In the genomic region with DNA sequence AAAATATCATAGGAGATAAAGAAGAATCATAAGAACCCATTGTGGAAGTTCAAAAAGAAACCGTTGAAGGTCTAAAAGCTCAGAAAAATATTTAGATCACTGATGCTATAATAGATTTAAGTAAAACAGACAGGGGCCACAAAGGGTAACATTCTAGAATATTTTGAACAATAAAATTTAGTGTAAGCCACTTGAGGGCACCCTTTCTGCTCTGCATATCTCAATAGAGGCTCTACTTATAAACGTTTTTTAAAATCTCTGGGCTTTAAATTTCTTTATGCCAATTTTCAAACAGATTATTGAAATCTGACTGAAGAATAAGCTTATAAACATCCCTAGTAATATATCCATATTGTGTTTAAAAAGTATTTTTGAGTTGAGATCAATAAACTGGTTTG, we compare ENCODE assay signal across 2 cellular contexts.
TF ChIP-seq lines count a peak whose summit lies in the region.

No MANE protein-coding gene starts in this region.

TF ChIP-seq in liver, 16 proteins besides CTCF, POLR2A, EP300 and RAD21:
- TF ChIP-seq SP1 (IDR thresholded peaks at IDR 0.05) = no peak
- no peak for TF ChIP-seq NR2F2 (IDR thresholded peaks at IDR 0.05)
- TF ChIP-seq, protein P1, sequence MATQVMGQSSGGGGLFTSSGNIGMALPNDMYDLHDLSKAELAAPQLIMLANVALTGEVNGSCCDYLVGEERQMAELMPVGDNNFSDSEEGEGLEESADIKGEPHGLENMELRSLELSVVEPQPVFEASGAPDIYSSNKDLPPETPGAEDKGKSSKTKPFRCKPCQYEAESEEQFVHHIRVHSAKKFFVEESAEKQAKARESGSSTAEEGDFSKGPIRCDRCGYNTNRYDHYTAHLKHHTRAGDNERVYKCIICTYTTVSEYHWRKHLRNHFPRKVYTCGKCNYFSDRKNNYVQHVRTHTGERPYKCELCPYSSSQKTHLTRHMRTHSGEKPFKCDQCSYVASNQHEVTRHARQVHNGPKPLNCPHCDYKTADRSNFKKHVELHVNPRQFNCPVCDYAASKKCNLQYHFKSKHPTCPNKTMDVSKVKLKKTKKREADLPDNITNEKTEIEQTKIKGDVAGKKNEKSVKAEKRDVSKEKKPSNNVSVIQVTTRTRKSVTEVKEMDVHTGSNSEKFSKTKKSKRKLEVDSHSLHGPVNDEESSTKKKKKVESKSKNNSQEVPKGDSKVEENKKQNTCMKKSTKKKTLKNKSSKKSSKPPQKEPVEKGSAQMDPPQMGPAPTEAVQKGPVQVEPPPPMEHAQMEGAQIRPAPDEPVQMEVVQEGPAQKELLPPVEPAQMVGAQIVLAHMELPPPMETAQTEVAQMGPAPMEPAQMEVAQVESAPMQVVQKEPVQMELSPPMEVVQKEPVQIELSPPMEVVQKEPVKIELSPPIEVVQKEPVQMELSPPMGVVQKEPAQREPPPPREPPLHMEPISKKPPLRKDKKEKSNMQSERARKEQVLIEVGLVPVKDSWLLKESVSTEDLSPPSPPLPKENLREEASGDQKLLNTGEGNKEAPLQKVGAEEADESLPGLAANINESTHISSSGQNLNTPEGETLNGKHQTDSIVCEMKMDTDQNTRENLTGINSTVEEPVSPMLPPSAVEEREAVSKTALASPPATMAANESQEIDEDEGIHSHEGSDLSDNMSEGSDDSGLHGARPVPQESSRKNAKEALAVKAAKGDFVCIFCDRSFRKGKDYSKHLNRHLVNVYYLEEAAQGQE (IDR thresholded peaks at IDR 0.05) = no peak
- no peak for TF ChIP-seq GABPA (IDR thresholded peaks at IDR 0.05 in 1 of 2, conservative IDR thresholded peaks at IDR 0.05 in 1 of 2)
- no peak for TF ChIP-seq JUND (IDR thresholded peaks at IDR 0.05)
- TF ChIP-seq, protein P2, sequence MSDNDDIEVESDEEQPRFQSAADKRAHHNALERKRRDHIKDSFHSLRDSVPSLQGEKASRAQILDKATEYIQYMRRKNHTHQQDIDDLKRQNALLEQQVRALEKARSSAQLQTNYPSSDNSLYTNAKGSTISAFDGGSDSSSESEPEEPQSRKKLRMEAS (IDR thresholded peaks at IDR 0.05) = no peak
- TF ChIP-seq FOXA2 (IDR thresholded peaks at IDR 0.05) = no peak
- TF ChIP-seq RXRA (IDR thresholded peaks at IDR 0.05) = no peak
- TF ChIP-seq TAF1 (conservative IDR thresholded peaks at IDR 0.05) = no peak
- TF ChIP-seq, protein P3, sequence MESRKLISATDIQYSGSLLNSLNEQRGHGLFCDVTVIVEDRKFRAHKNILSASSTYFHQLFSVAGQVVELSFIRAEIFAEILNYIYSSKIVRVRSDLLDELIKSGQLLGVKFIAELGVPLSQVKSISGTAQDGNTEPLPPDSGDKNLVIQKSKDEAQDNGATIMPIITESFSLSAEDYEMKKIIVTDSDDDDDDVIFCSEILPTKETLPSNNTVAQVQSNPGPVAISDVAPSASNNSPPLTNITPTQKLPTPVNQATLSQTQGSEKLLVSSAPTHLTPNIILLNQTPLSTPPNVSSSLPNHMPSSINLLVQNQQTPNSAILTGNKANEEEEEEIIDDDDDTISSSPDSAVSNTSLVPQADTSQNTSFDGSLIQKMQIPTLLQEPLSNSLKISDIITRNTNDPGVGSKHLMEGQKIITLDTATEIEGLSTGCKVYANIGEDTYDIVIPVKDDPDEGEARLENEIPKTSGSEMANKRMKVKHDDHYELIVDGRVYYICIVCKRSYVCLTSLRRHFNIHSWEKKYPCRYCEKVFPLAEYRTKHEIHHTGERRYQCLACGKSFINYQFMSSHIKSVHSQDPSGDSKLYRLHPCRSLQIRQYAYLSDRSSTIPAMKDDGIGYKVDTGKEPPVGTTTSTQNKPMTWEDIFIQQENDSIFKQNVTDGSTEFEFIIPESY (IDR thresholded peaks at IDR 0.05) = no peak
- no peak for TF ChIP-seq HNF4G (IDR thresholded peaks at IDR 0.05)
- TF ChIP-seq FOXA1 (IDR thresholded peaks at IDR 0.05) = no peak
- no peak for TF ChIP-seq HNF4A (conservative IDR thresholded peaks at IDR 0.05)
- TF ChIP-seq, protein P4, sequence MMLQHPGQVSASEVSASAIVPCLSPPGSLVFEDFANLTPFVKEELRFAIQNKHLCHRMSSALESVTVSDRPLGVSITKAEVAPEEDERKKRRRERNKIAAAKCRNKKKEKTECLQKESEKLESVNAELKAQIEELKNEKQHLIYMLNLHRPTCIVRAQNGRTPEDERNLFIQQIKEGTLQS (IDR thresholded peaks at IDR 0.05) = no peak
- TF ChIP-seq EGR1 (IDR thresholded peaks at IDR 0.05; ENCODE audit: low read depth in 2 of 2) = no peak
- no peak for TF ChIP-seq YY1 (IDR thresholded peaks at IDR 0.05)

TF ChIP-seq in HepG2, 621 proteins besides CTCF, POLR2A, EP300 and RAD21:
- TF ChIP-seq FOXC1 (CRISPR knock-in tag; IDR thresholded peaks at IDR 0.05; ENCODE audit: borderline replicate concordance) (no peak), NFYB (CRISPR knock-in tag; IDR thresholded peaks at IDR 0.05) (no peak), SNAI1 (CRISPR knock-in tag; IDR thresholded peaks at IDR 0.05; ENCODE audit: borderline replicate concordance) (no peak), NBN (conservative IDR thresholded peaks at IDR 0.05) (no peak), ZNF367 (CRISPR knock-in tag; IDR thresholded peaks at IDR 0.05; ENCODE audit: borderline replicate concordance) (no peak), CC2D1A (CRISPR knock-in tag; IDR thresholded peaks at IDR 0.05) (no peak), ZFP36L1 (CRISPR knock-in tag; IDR thresholded peaks at IDR 0.05) (no peak), NFE2L2 (IDR thresholded peaks at IDR 0.05; ENCODE audit: low read length) (no peak), ZSCAN9 (CRISPR knock-in tag; IDR thresholded peaks at IDR 0.05; ENCODE audit: borderline replicate concordance) (no peak), ZFP62 (CRISPR knock-in tag; IDR thresholded peaks at IDR 0.05) (no peak), KDM2A (CRISPR knock-in tag; IDR thresholded peaks at IDR 0.05; ENCODE audit: borderline replicate concordance, low read depth) (no peak), ZC3H13 (CRISPR knock-in tag; IDR thresholded peaks at IDR 0.05) (no peak)
- TF ChIP-seq, protein P5, sequence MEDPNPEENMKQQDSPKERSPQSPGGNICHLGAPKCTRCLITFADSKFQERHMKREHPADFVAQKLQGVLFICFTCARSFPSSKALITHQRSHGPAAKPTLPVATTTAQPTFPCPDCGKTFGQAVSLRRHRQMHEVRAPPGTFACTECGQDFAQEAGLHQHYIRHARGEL (CRISPR knock-in tag; IDR thresholded peaks at IDR 0.05) = no peak
- TF ChIP-seq, protein P6, sequence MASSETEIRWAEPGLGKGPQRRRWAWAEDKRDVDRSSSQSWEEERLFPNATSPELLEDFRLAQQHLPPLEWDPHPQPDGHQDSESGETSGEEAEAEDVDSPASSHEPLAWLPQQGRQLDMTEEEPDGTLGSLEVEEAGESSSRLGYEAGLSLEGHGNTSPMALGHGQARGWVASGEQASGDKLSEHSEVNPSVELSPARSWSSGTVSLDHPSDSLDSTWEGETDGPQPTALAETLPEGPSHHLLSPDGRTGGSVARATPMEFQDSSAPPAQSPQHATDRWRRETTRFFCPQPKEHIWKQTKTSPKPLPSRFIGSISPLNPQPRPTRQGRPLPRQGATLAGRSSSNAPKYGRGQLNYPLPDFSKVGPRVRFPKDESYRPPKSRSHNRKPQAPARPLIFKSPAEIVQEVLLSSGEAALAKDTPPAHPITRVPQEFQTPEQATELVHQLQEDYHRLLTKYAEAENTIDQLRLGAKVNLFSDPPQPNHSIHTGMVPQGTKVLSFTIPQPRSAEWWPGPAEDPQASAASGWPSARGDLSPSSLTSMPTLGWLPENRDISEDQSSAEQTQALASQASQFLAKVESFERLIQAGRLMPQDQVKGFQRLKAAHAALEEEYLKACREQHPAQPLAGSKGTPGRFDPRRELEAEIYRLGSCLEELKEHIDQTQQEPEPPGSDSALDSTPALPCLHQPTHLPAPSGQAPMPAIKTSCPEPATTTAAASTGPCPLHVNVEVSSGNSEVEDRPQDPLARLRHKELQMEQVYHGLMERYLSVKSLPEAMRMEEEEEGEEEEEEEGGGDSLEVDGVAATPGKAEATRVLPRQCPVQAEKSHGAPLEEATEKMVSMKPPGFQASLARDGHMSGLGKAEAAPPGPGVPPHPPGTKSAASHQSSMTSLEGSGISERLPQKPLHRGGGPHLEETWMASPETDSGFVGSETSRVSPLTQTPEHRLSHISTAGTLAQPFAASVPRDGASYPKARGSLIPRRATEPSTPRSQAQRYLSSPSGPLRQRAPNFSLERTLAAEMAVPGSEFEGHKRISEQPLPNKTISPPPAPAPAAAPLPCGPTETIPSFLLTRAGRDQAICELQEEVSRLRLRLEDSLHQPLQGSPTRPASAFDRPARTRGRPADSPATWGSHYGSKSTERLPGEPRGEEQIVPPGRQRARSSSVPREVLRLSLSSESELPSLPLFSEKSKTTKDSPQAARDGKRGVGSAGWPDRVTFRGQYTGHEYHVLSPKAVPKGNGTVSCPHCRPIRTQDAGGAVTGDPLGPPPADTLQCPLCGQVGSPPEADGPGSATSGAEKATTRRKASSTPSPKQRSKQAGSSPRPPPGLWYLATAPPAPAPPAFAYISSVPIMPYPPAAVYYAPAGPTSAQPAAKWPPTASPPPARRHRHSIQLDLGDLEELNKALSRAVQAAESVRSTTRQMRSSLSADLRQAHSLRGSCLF (CRISPR knock-in tag; IDR thresholded peaks at IDR 0.05; ENCODE audit: borderline replicate concordance) = no peak
TF ChIP-seq in HepG2: peak in this region for 0.
